Comparison of ENCODE assay signal across 21 cellular contexts in the genomic region with DNA sequence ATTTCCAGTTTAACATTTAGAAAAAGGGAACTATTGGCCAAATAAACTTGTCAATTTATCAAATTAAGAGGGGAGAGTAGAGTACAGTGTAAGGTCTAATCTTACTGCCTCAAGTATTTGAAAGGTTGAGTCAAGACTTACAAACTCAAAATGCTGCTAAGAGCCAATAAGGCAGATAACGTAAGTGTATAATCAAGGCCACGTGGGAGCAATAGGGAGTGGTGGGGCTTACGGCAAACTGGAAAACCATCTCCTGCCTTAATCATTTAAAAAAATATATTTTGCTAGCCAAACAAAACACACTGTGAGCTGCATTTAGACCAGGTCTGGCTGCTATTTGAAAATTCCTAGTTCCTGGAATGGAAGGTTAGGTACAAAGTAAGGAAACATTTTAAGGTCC.
"Had no signal": no experiment of that assay in that cellular context is flagged by ENCODE, and none has a peak within 500 bp of the region (broad histone marks: within the 10 kb centered on the region; RNA-seq: fewer than 3 reads in every experiment).

No MANE protein-coding gene starts in this region.

- H3K27ac Mint-ChIP-seq: mesothelial cell of epicardium, naive B cell had no signal

- H3K27me3 ChIP-seq: colonic mucosa, esophagus muscularis mucosa, gastrocnemius medialis, left lung had no signal

- H3K4me1 Mint-ChIP-seq: mesothelial cell of epicardium, naive B cell had no signal

- ATAC-seq: gastrocnemius medialis; left lung; lower lobe of right lung; mucosa of descending colon; naive thymus-derived CD8-positive, alpha-beta T cell had no signal

- H3K27ac ChIP-seq: colonic mucosa, dorsolateral prefrontal cortex, esophagus muscularis mucosa, gastrocnemius medialis, left lung, lower lobe of right lung had no signal

- H3K4me3 ChIP-seq: colonic mucosa, dorsolateral prefrontal cortex, esophagus muscularis mucosa, gastrocnemius medialis, left lung, lower lobe of right lung, mucosa of descending colon had no signal

- H3K9me3 ChIP-seq: colonic mucosa, esophagus muscularis mucosa, gastrocnemius medialis, left lung, lower lobe of right lung, mucosa of descending colon had no signal

- H3K4me1 ChIP-seq: colonic mucosa, esophagus muscularis mucosa, gastrocnemius medialis, left lung, lower lobe of right lung had no signal

- DNase-seq: colonic mucosa; cortex of kidney; dermis blood vessel endothelial cell; dorsolateral prefrontal cortex; effector CD4-positive, alpha-beta T cell; effector memory CD4-positive, alpha-beta T cell; foreskin fibroblast; foreskin melanocyte; gastrocnemius medialis; glutamatergic neuron; head of caudate nucleus; hippocampal formation; left cardiac atrium; left lung; lower lobe of right lung; mesenchymal stem cell; mucosa of descending colon; naive B cell; naive thymus-derived CD8-positive, alpha-beta T cell had no signal

- H3K36me3 Mint-ChIP-seq: mesothelial cell of epicardium; naive B cell; naive thymus-derived CD8-positive, alpha-beta T cell had no signal

- H3K4me3 Mint-ChIP-seq: mesothelial cell of epicardium; naive B cell; naive thymus-derived CD8-positive, alpha-beta T cell had no signal

- H3K36me3 ChIP-seq: colonic mucosa, esophagus muscularis mucosa, gastrocnemius medialis, left lung, lower lobe of right lung had no signal
